Comparison of ENCODE assay signal across 18 cellular contexts in genomic region chr11:40037005-40037404, GRCh38.
DNase-seq lines count a peak whose midpoint lies in the region; ATAC-seq and FAIRE-seq lines count a peak whose summit lies in the region.
"Had no signal": no experiment of that assay in that cellular context is flagged by ENCODE, and none has a peak within 500 bp of the region (broad histone marks: within the 10 kb centered on the region; RNA-seq: fewer than 3 reads in every experiment).

No MANE protein-coding gene starts in this region.

- no peak overlapping the region for H3K4me3 Mint-ChIP-seq in T-helper 17 cell
- H3K4me3 Mint-ChIP-seq: CD4-positive, alpha-beta memory T cell had no signal

- H3K4me1 Mint-ChIP-seq in T-helper 17 cell, result no peaks in the 10 kb centered on the region
- H3K4me1 Mint-ChIP-seq: CD4-positive, alpha-beta memory T cell had no signal

- FAIRE-seq in frontal cortex (lab: Jason Lieb, UNC), result no peak
- FAIRE-seq: D721Med, H54 had no signal

- peak; percentile 25 for DNase-seq in HT1080 (ENCODE audit: low read depth)
- peak; percentile 28 for DNase-seq in astrocyte of the hippocampus (ENCODE audit: low read depth, low spot score)
- peak; percentile 79 for DNase-seq in kidney glomerular epithelial cell (lab: John Stamatoyannopoulos, UW)
- peak; percentile 13 for DNase-seq in renal cortical epithelial cell (ENCODE audit: low read depth)
- no peak for DNase-seq in T-helper 17 cell
- no peak for DNase-seq in frontal cortex (ENCODE audit: low spot score in 2 of 2)
- DNase-seq: BE2C; CD4-positive, alpha-beta memory T cell; IMR-90; Kasumi-1; NCI-H1417 treated with DMSO at 0.1 percent for 48 hours; NCI-H2029 treated with DMSO at 0.1 percent for 48 hours; NCI-H510A; RPMI8226; SJCRH30 had no signal

- no peak overlapping the region for H3K27ac Mint-ChIP-seq in T-helper 17 cell
- H3K27ac Mint-ChIP-seq: CD4-positive, alpha-beta memory T cell had no signal

- no peaks in the 10 kb centered on the region for H3K9me3 ChIP-seq in T-helper 17 cell (ENCODE audit: control insufficient read depth, low read length, poor library complexity, severe bottlenecking)
- H3K9me3 ChIP-seq: BE2C, SJCRH30 had no signal

- H3K36me3 Mint-ChIP-seq in T-helper 17 cell (ENCODE audit: low read depth), result no peaks in the 10 kb centered on the region
- H3K36me3 Mint-ChIP-seq: CD4-positive, alpha-beta memory T cell had no signal

- no peaks in the 10 kb centered on the region for H3K27me3 Mint-ChIP-seq in T-helper 17 cell
- H3K27me3 Mint-ChIP-seq: CD4-positive, alpha-beta memory T cell had no signal

- no peak for ATAC-seq in T-helper 17 cell
- no peak for ATAC-seq in GM18867 (IDR thresholded peaks at IDR 0.05; ENCODE audit: unreplicated experiment)

Comparison
In these comparisons a context has a peak if more than half of its experiments do, and no peak if none do; other contexts are left out.
1. DNase-seq: peak in HT1080 (single experiment), astrocyte of the hippocampus (single experiment), kidney glomerular epithelial cell (single experiment) and renal cortical epithelial cell (single experiment); none in T-helper 17 cell (0 of 3) and frontal cortex (0 of 2).